In genomic region chr7:115676707-115677106, GRCh38 we compare ENCODE assay signal across 16 cellular contexts.
A peak's percentile ranks its signal among the peaks of the same experiment; 100 is the strongest.
DNase-seq lines count a peak whose midpoint lies in the region; ATAC-seq and TF ChIP-seq lines count a peak whose summit lies in the region.
"Had no signal": no experiment of that assay in that cellular context is flagged by ENCODE, and none has a peak within 500 bp of the region (broad histone marks: within the 10 kb centered on the region; RNA-seq: fewer than 3 reads in every experiment).

No MANE protein-coding gene starts in this region.

- no peaks in the 10 kb centered on the region for H3K79me2 ChIP-seq in HCT116 (ENCODE audit: insufficient read depth, low read length)
- no peaks in the 10 kb centered on the region for H3K79me2 ChIP-seq in smooth muscle cell (ENCODE audit: low read depth)

- POLR2A ChIA-PET in HCT116 (lab: Charles Lee): no interaction called here

- no TSS peak for BruUV-seq in HCT116 (replicated peaks; lab: Mats Ljungman, UMichigan)

- TF ChIP-seq CTCF in HCT116 (IDR thresholded peaks at IDR 0.05 in 2 of 3, conservative IDR thresholded peaks at IDR 0.05 in 1 of 3; ENCODE audit: borderline replicate concordance in 1 of 3, insufficient read depth in 1 of 3, low read depth in 2 of 3, low read length in 2 of 3) (no peak), smooth muscle cell (IDR thresholded peaks at IDR 0.05; ENCODE audit: borderline replicate concordance, insufficient read depth, poor library complexity, severe bottlenecking) (no peak), mesothelial cell of epicardium (IDR thresholded peaks at IDR 0.05; ENCODE audit: unreplicated experiment) (no peak), gastrocnemius medialis (IDR thresholded peaks at IDR 0.05 in 4 of 5, conservative IDR thresholded peaks at IDR 0.05 in 1 of 5) (no peak)

- no peaks in the 10 kb centered on the region for H3K9me2 ChIP-seq in HCT116 (ENCODE audit: insufficient read depth)

- no peaks in the 10 kb centered on the region for H4K20me1 ChIP-seq in HCT116 (ENCODE audit: insufficient read depth)
- no peaks in the 10 kb centered on the region for H4K20me1 ChIP-seq in smooth muscle cell (ENCODE audit: low read depth)

- no peak overlapping the region for H3K27ac Mint-ChIP-seq in mesothelial cell of epicardium
- H3K27ac Mint-ChIP-seq: B cell, CD14-positive monocyte had no signal

- H3F3A ChIP-seq in smooth muscle cell (ENCODE audit: low read depth): no peaks in the 10 kb centered on the region

- H3K36me3 ChIP-seq in HCT116 (ENCODE audit: control insufficient read depth in 1 of 2, insufficient read depth in 2 of 2, low read length in 2 of 2) (no peaks in the 10 kb centered on the region), SK-N-MC (ENCODE audit: insufficient read depth, low read length) (peaks cover 3% of the 10 kb centered on the region; the same call in 1 of the 2 replicates), muscle layer of colon (ENCODE audit: insufficient read depth, low read length) (no peaks in the 10 kb centered on the region), smooth muscle cell (ENCODE audit: low read depth) (no peaks in the 10 kb centered on the region), gastrocnemius medialis (no peaks in the 10 kb centered on the region)
- H3K36me3 ChIP-seq: HAP-1 had no signal

- TF ChIP-seq RAD21 in HCT116 (IDR thresholded peaks at IDR 0.05; ENCODE audit: low read depth): no peak

- no peaks in the 10 kb centered on the region for H3K27me3 Mint-ChIP-seq in mesothelial cell of epicardium (ENCODE audit: low read depth)
- H3K27me3 Mint-ChIP-seq: B cell had no signal

- peaks cover 54% of the 10 kb centered on the region for H3K4me1 Mint-ChIP-seq in mesothelial cell of epicardium
- H3K4me1 Mint-ChIP-seq: B cell, CD14-positive monocyte had no signal

- no peak for DNase-seq in HCT116 (ENCODE audit: low read depth, low spot score)
- DNase-seq in SK-N-MC (ENCODE audit: low read depth, low spot score): no peak
- DNase-seq in smooth muscle cell (lab: John Stamatoyannopoulos, UW; ENCODE audit: unreplicated experiment): no peak
- DNase-seq in mesothelial cell of epicardium (ENCODE audit: low spot score in 2 of 2, unreplicated experiment in 2 of 2): no peak
- DNase-seq in gastrocnemius medialis: no peak
- DNase-seq in germinal center (ENCODE audit: low spot score): no peak
- DNase-seq: GF-D8, Kasumi-1, NCI-H1694 treated with DMSO at 0.1 percent for 48 hours, RPMI8226 had no signal

- intact Hi-C loops in HCT116 (cut with micrococcal nuclease) (loop anchor here (5.0 to 10.0 kb wide), 2 partner anchors 809 to 1592 kb away; no protein-coding TSS in a partner anchor), gastrocnemius medialis (cut with DNase I; ENCODE audit: low total_unique reads) (no loop called here)

- CTCF ChIA-PET in HCT116 (lab: Charles Lee): interaction anchor here (1.6 kb wide), 1 partner anchor 187 kb away, joined by 3 read pairs; no protein-coding TSS in a partner anchor

- H3K27me3 ChIP-seq in HCT116 (ENCODE audit: insufficient read depth, low read length) (no peaks in the 10 kb centered on the region), muscle layer of colon (ENCODE audit: control insufficient read depth in 1 of 2, insufficient read depth in 2 of 2, low read length in 2 of 2) (no peaks in the 10 kb centered on the region), smooth muscle cell (ENCODE audit: low read depth) (no peaks in the 10 kb centered on the region), gastrocnemius medialis (no peaks in the 10 kb centered on the region)

- in situ Hi-C loops in gastrocnemius medialis (cut with MboI; ENCODE audit: low sequenced_read_pairs in 4 of 4): no loop called here

- H3K9ac ChIP-seq in HCT116 (ENCODE audit: low read length): no peak overlapping the region
- peak overlapping the region; percentile 31 for H3K9ac ChIP-seq in SK-N-MC (ENCODE audit: insufficient read length)
- no peak overlapping the region for H3K9ac ChIP-seq in muscle layer of colon (ENCODE audit: low read length)
- H3K9ac ChIP-seq in smooth muscle cell (ENCODE audit: low read depth): no peak overlapping the region

- no peak for TF ChIP-seq POLR2A in HCT116 (IDR thresholded peaks at IDR 0.05; ENCODE audit: borderline replicate concordance, extremely low read depth, insufficient read depth, insufficient read length)
- no peak for TF ChIP-seq POLR2A in gastrocnemius medialis (IDR thresholded peaks at IDR 0.05)

- H3K36me3 Mint-ChIP-seq in mesothelial cell of epicardium: no peaks in the 10 kb centered on the region
- H3K36me3 Mint-ChIP-seq: CD14-positive monocyte had no signal

- no peak overlapping the region for H3K4me3 ChIP-seq in HCT116 (replicated peaks in 1 of 2; ENCODE audit: low read depth in 1 of 2, low read length in 2 of 2)
- peak overlapping the region; percentile 6; the same call in 1 of the 2 replicates for H3K4me3 ChIP-seq in SK-N-MC
- H3K4me3 ChIP-seq in muscle layer of colon (ENCODE audit: low read depth in 1 of 2, low read length in 2 of 2): no peak overlapping the region
- H3K4me3 ChIP-seq in smooth muscle cell: no peak overlapping the region
- H3K4me3 ChIP-seq in gastrocnemius medialis: no peak overlapping the region
- H3K4me3 ChIP-seq: A549, HAP-1, PC-9 had no signal

- H3K9me3 ChIP-seq in HCT116 (ENCODE audit: control insufficient read depth in 1 of 2, insufficient read depth in 1 of 2, low read depth in 1 of 2, low read length in 2 of 2) (no peaks in the 10 kb centered on the region), SK-N-MC (ENCODE audit: low read depth, low read length) (no peaks in the 10 kb centered on the region), muscle layer of colon (ENCODE audit: low read length) (no peaks in the 10 kb centered on the region), smooth muscle cell (replicated peaks; ENCODE audit: low read depth) (no peaks in the 10 kb centered on the region), gastrocnemius medialis (no peaks in the 10 kb centered on the region)
- H3K9me3 ChIP-seq: A549, HAP-1 had no signal

- H3K4me1 ChIP-seq in HCT116 (ENCODE audit: control insufficient read depth in 1 of 2, insufficient read depth in 2 of 2, low read length in 2 of 2) (peaks cover 0 to 7% of the 10 kb centered on the region in 2 experiments; a peak in 1 of 4 replicates), muscle layer of colon (ENCODE audit: insufficient read depth, low read length) (peaks cover 16% of the 10 kb centered on the region), smooth muscle cell (ENCODE audit: low read depth) (peaks cover 7% of the 10 kb centered on the region), gastrocnemius medialis (no peaks in the 10 kb centered on the region)
- H3K4me1 ChIP-seq: HAP-1 had no signal

- no peak overlapping the region for H3K4me3 Mint-ChIP-seq in mesothelial cell of epicardium
- H3K4me3 Mint-ChIP-seq: B cell, CD14-positive monocyte had no signal

- H3K4me2 ChIP-seq in HCT116 (ENCODE audit: low read length): peak overlapping the region; percentile 70
- no peak overlapping the region for H3K4me2 ChIP-seq in smooth muscle cell
- H3K4me2 ChIP-seq: PC-9 had no signal

- H3K27ac ChIP-seq in HCT116 (ENCODE audit: low read depth, low read length) (no peak overlapping the region), SK-N-MC (peak overlapping the region; percentile 52), muscle layer of colon (ENCODE audit: low read depth, low read length) (peak overlapping the region; percentile 35), smooth muscle cell (ENCODE audit: low read depth) (no peak overlapping the region), gastrocnemius medialis (no peak overlapping the region)
- H3K27ac ChIP-seq: A549, PC-9 had no signal

- H2AFZ ChIP-seq in HCT116 (ENCODE audit: low read depth, low read length, poor library complexity, severe bottlenecking) (peak overlapping the region; percentile 95), smooth muscle cell (ENCODE audit: low read depth) (peak overlapping the region; percentile 27)
- H2AFZ ChIP-seq: PC-9 had no signal

- RAD21 ChIA-PET in HCT116 (lab: Charles Lee; ENCODE audit: low non-redundant PET in 1 of 2, low total read pairs in 2 of 2, uncharacterized antibody in 2 of 2, unreplicated experiment in 2 of 2): no interaction called here

- H3K9me3 Mint-ChIP-seq in mesothelial cell of epicardium: no peaks in the 10 kb centered on the region
- H3K9me3 Mint-ChIP-seq: CD14-positive monocyte had no signal

- ATAC-seq in HCT116 (no peak), gastrocnemius medialis (no peak)

- WGBS in smooth muscle cell (ENCODE audit: low lambda C conversion rate): 90% methylated on average over 3 of the region's 3 CpGs

TF ChIP-seq in HCT116, 20 proteins besides CTCF, POLR2A, EP300 and RAD21 (continues in another document):
- TF ChIP-seq YY1 (IDR thresholded peaks at IDR 0.05; ENCODE audit: extremely low read depth, insufficient replicate concordance, low read depth, low read length): no peak
- no peak for TF ChIP-seq JUND (IDR thresholded peaks at IDR 0.05)
- TF ChIP-seq REST (IDR thresholded peaks at IDR 0.05; ENCODE audit: low read depth): no peak
- TF ChIP-seq CBX3 (IDR thresholded peaks at IDR 0.05; ENCODE audit: low read depth): no peak
- TF ChIP-seq TCF7L2 (IDR thresholded peaks at IDR 0.05; ENCODE audit: borderline replicate concordance, extremely low read depth, insufficient read depth, insufficient read length): no peak

Comparison
In these comparisons a context has a peak if more than half of its experiments do, and no peak if none do; other contexts are left out.
1. H3K27ac ChIP-seq: peak in SK-N-MC (single experiment) and muscle layer of colon (single experiment); none in HCT116 (single experiment), smooth muscle cell (single experiment) and gastrocnemius medialis (0 of 4).